Comparison of ENCODE assay signal across 2 cellular contexts in genomic region chr2:9667826-9668225, GRCh38.
TF ChIP-seq lines count a peak whose summit lies in the region.

No MANE protein-coding gene starts in this region.

TF ChIP-seq in A549, 52 proteins besides CTCF, POLR2A, EP300 and RAD21:
- no peak for TF ChIP-seq PHF8 (IDR thresholded peaks at IDR 0.05; ENCODE audit: borderline replicate concordance, low read depth)
- no peak for TF ChIP-seq RFX5 (IDR thresholded peaks at IDR 0.05)
- TF ChIP-seq SMC3 (IDR thresholded peaks at IDR 0.05), result no peak
- no peak for TF ChIP-seq CEBPB (IDR thresholded peaks at IDR 0.05)
- TF ChIP-seq HES2 (IDR thresholded peaks at IDR 0.05), result no peak
- no peak for TF ChIP-seq MYC (IDR thresholded peaks at IDR 0.05; ENCODE audit: borderline replicate concordance, low read length)
- no peak for TF ChIP-seq NPAS2 (CRISPR knock-in tag; IDR thresholded peaks at IDR 0.05; ENCODE audit: borderline replicate concordance)
- no peak for TF ChIP-seq ATOH8 (CRISPR knock-in tag; IDR thresholded peaks at IDR 0.05; ENCODE audit: low read depth)
- TF ChIP-seq CBX2 (IDR thresholded peaks at IDR 0.05; ENCODE audit: borderline replicate concordance, low read depth), result no peak
- no peak for TF ChIP-seq HOXB5 (CRISPR knock-in tag; IDR thresholded peaks at IDR 0.05)
- no peak for TF ChIP-seq MAZ (IDR thresholded peaks at IDR 0.05; ENCODE audit: borderline replicate concordance, low read depth, low read length)
- no peak for TF ChIP-seq TP53 (CRISPR knock-in tag; IDR thresholded peaks at IDR 0.05)
- TF ChIP-seq FOXS1 (CRISPR knock-in tag; IDR thresholded peaks at IDR 0.05), result no peak
- TF ChIP-seq PBX3 (IDR thresholded peaks at IDR 0.05), result no peak
- TF ChIP-seq HMGXB4 (CRISPR knock-in tag; IDR thresholded peaks at IDR 0.05; ENCODE audit: borderline replicate concordance), result no peak
- no peak for TF ChIP-seq NR3C1 (IDR thresholded peaks at IDR 0.05)
- TF ChIP-seq EHF (CRISPR knock-in tag; IDR thresholded peaks at IDR 0.05), result no peak
- TF ChIP-seq CHD4 (IDR thresholded peaks at IDR 0.05; ENCODE audit: borderline replicate concordance), result no peak
- TF ChIP-seq MAFK (IDR thresholded peaks at IDR 0.05; ENCODE audit: partially characterized antibody), result no peak
- no peak for TF ChIP-seq FOSL2 (IDR thresholded peaks at IDR 0.05)
- no peak for TF ChIP-seq FOSL2 (CRISPR knock-in tag; IDR thresholded peaks at IDR 0.05)

TF ChIP-seq in IMR-90, 13 proteins besides CTCF, POLR2A, EP300 and RAD21:
- TF ChIP-seq USF2 (IDR thresholded peaks at IDR 0.05; ENCODE audit: low read depth, low read length) (no peak), RCOR1 (IDR thresholded peaks at IDR 0.05; ENCODE audit: insufficient replicate concordance, low read length) (no peak), FOS (IDR thresholded peaks at IDR 0.05; ENCODE audit: low read depth, low read length) (no peak), CHD1 (IDR thresholded peaks at IDR 0.05; ENCODE audit: low read depth, low read length) (no peak), MXI1 (IDR thresholded peaks at IDR 0.05; ENCODE audit: borderline replicate concordance, low read depth, low read length) (no peak), SMC3 (IDR thresholded peaks at IDR 0.05; ENCODE audit: low read depth, low read length) (no peak), MAFK (IDR thresholded peaks at IDR 0.05; ENCODE audit: low read depth, low read length) (no peak), MAZ (IDR thresholded peaks at IDR 0.05; ENCODE audit: borderline replicate concordance, low read depth, low read length) (no peak), CEBPB (IDR thresholded peaks at IDR 0.05; ENCODE audit: low read depth, low read length) (no peak)
